In the genomic region with DNA sequence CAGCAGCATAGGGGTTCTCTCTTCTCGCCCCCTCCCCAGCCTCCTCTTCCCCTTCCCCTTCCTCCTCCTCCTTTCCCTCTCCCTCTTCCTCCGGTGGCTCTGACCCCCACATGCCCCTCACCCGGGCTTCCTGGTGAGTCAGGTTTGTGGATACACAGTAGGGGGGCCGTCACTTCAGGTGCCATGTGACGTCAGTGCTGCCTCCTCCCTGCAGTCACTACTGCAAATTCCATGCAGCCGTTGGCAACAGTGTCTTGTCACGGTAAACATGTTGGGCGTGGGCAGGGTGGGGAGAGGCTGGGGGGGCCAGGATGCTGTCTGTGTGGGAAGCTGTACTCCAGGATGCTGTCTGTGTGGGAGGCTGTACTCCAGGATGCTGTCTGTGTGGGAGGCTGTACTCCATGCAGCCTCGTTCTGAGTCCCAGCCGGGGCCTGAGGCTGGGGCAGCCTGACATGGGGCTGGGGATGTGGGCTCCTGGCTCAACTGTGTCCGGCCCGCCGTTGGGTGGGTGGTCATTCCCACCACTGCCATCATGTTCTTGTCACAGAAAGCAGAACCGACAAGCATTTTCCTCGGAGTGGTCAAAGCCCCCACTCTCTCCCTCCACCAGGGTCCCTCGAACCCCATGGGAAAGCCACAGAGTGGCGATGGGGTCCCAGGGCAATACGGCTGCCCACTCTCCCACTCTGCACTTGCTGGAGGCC, we compare ENCODE assay signal across 14 cellular contexts. TPM values are rescaled to one million over a fixed set of nuclear protein-coding genes. Genes with fewer than 3 reads are reported as not detected.
DNase-seq lines count a peak whose midpoint lies in the region; ATAC-seq and TF ChIP-seq lines count a peak whose summit lies in the region.
"Had no signal": no experiment of that assay in that cellular context is flagged by ENCODE, and none has a peak within 500 bp of the region (broad histone marks: within the 10 kb centered on the region; RNA-seq: fewer than 3 reads in every experiment).

No MANE protein-coding gene starts in this region.

- no peaks in the 10 kb centered on the region for H3K36me3 ChIP-seq in heart left ventricle
- no peaks in the 10 kb centered on the region for H3K36me3 ChIP-seq in sigmoid colon
- H3K36me3 ChIP-seq: HAP-1 had no signal

- peak; percentile 4 to 90 (median 40) for ATAC-seq in heart left ventricle

- DNase-seq in activated CD4-positive, CD25-positive, alpha-beta regulatory T cell treated with anti-CD3 and anti-CD28 coated beads, Interleukin-2, amount 50 U/mL, for 72 hours: peak; percentile 27
- no peak for DNase-seq in activated CD4-positive, CD25-positive, alpha-beta regulatory T cell (lab: John Stamatoyannopoulos, UW)
- DNase-seq in SW480 (ENCODE audit: low spot score) (peak; percentile 63), heart left ventricle (peak; percentile 37 to 67 (median 57)), sigmoid colon (peak; percentile 59), RPMI8226 (no peak)
- DNase-seq in activated CD4-positive, alpha-beta T cell treated with anti-CD3 and anti-CD28 coated beads, Interleukin-2, amount 50 U/mL, for 48 hours: no peak
- DNase-seq in activated CD4-positive, alpha-beta T cell treated with anti-CD3 and anti-CD28 coated beads for 4 hours: no peak
- DNase-seq: activated B cell treated with CpG ODN at 0.5 μM for 24 hours; activated naive CD4-positive, alpha-beta T cell treated with anti-CD3 and anti-CD28 coated beads for 36 hours; NCI-H1105 had no signal

- 39 to 54% (median 47%) methylated on average over 16 to 18 of the region's 18 CpGs for WGBS in heart left ventricle, 4 donors
- WGBS in sigmoid colon, 2 donors: 57 to 69% methylated on average over 18 of the region's 18 CpGs

- H3K9me3 ChIP-seq in heart left ventricle: no peaks in the 10 kb centered on the region
- H3K9me3 ChIP-seq in sigmoid colon: no peaks in the 10 kb centered on the region
- H3K9me3 ChIP-seq: HAP-1 had no signal

- peaks cover 4 to 20% (median 13%) of the 10 kb centered on the region in 12 donors for H3K4me1 ChIP-seq in heart left ventricle
- H3K4me1 ChIP-seq in sigmoid colon: no peaks in the 10 kb centered on the region
- H3K4me1 ChIP-seq: HAP-1 had no signal

- TF ChIP-seq CTCF in heart left ventricle (IDR thresholded peaks at IDR 0.05): no peak
- no peak for TF ChIP-seq CTCF in sigmoid colon (IDR thresholded peaks at IDR 0.05)

- H3K4me3 ChIP-seq in heart left ventricle (no peak overlapping the region), sigmoid colon (no peak overlapping the region)
- H3K4me3 ChIP-seq: HAP-1 had no signal

- H3K27ac ChIP-seq in heart left ventricle (peak overlapping the region in 2 of 12 donors; percentile 34), sigmoid colon (no peak overlapping the region)

- no peak for TF ChIP-seq EP300 in sigmoid colon (IDR thresholded peaks at IDR 0.05)

- H3K27me3 ChIP-seq in heart left ventricle (peaks cover 0 to 3% (median 0%) of the 10 kb centered on the region in 9 donors), sigmoid colon (peaks cover 0 to 46% (median 4%) of the 10 kb centered on the region in 3 donors)

- TF ChIP-seq POLR2A in heart left ventricle (IDR thresholded peaks at IDR 0.05) (no peak), sigmoid colon (IDR thresholded peaks at IDR 0.05) (no peak)

- intact Hi-C loops in heart left ventricle (cut with DNase I): no loop called here
- intact Hi-C loops in sigmoid colon (cut with DNase I): no loop called here

RNA-seq across cellular contexts. Expression of gene MUC2, which starts 2.4 kb away (rescaled TPM):
- total RNA-seq in heart left ventricle (under 1 TPM in 1 of 9 donors, not detected in 8; 0.07 TPM), sigmoid colon (1 to 10 TPM in 3 of 4 donors, not detected in 1; 2.5 to 8.0 (median 2.9) TPM)
- polyA plus RNA-seq in heart left ventricle (under 1 TPM in 1 of 2 donors, not detected in 1; 0.01 TPM), sigmoid colon (100 to 1,000 TPM in 1 of 3 donors, 10 to 100 TPM in 2; 22.8 to 248 (median 40.2) TPM)
- total RNA-seq: activated B cell treated with CpG ODN at 0.5 μM for 24 hours; activated naive CD4-positive, alpha-beta T cell treated with anti-CD3 and anti-CD28 coated beads for 36 hours; OCI-LY7; osteocyte had no signal

RNA-seq across cellular contexts. Expression of gene MUC6, which starts 35.8 kb away (rescaled TPM):
- total RNA-seq in heart left ventricle (not detected), sigmoid colon (not detected)
- polyA plus RNA-seq in heart left ventricle (under 1 TPM; 0.04 to 0.06 TPM), sigmoid colon (under 1 TPM in 2 of 3 donors, not detected in 1; under 0.01 to 0.04 TPM)
- total RNA-seq: activated B cell treated with CpG ODN at 0.5 μM for 24 hours; activated naive CD4-positive, alpha-beta T cell treated with anti-CD3 and anti-CD28 coated beads for 36 hours; OCI-LY7; osteocyte had no signal

Comparison
In these comparisons a context has a peak if more than half of its experiments do, and no peak if none do; other contexts are left out.
1. DNase-seq: peak in activated CD4-positive, CD25-positive, alpha-beta regulatory T cell treated with anti-CD3 and anti-CD28 coated beads, Interleukin-2, amount 50 U/mL, for 72 hours (single experiment), SW480 (single experiment), heart left ventricle (5 of 5) and sigmoid colon (single experiment); none in activated CD4-positive, CD25-positive, alpha-beta regulatory T cell (0 of 4), activated CD4-positive, alpha-beta T cell treated with anti-CD3 and anti-CD28 coated beads, Interleukin-2, amount 50 U/mL, for 48 hours (0 of 2), RPMI8226 (single experiment) and activated CD4-positive, alpha-beta T cell treated with anti-CD3 and anti-CD28 coated beads for 4 hours (0 of 2).